ENCODE assay signal across 20 cellular contexts in the genomic region with DNA sequence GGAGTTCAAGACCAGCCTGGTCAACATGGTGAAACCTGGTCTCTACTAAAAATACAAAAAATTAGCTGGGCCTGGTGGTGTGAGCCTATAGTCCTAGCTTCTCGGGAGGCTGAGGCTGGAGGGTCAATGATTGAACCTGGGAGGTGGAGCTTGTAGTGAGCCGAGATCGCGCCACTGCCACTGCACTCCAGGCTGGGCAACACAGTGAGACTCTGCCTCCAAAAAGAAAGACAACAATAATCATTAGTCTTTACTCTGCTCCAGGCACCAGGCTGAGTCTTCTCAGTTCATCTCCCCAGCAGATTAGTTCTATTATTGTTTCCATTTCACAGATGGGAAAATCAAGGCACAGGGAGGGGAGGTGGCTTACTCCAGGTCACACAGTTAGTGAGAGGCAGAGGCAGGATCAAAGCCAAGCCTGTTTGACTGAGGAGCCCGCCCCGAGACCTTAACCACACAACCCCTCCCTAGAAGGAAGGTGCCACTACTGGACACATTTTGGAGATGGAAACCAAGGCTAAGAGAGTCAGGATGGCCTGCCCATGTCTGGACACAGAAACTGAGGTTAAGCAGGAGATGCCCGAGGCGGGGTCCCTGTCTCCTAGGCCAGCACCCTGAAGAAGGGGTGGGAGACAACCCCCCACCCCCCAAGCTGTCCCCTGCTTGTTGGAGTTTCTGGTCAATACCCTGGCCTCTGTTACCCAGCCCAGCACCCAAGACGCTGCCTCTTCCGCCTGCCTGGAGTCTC.
DNase-seq lines count a peak whose midpoint lies in the region; ATAC-seq, FAIRE-seq and TF ChIP-seq lines count a peak whose summit lies in the region.
"Had no signal": no experiment of that assay in that cellular context is flagged by ENCODE, and none has a peak within 500 bp of the region (broad histone marks: within the 10 kb centered on the region; RNA-seq: fewer than 3 reads in every experiment).

No MANE protein-coding gene starts in this region.

- peak overlapping the region; percentile 19 to 60 (median 56) for H3K27ac ChIP-seq in esophagus muscularis mucosa (replicated peaks in 1 of 4)
- peak overlapping the region; percentile 46 to 81 (median 66) for H3K27ac ChIP-seq in pancreas
- H3K27ac ChIP-seq: thoracic aorta had no signal

- H3K27me3 ChIP-seq in esophagus muscularis mucosa = peaks cover 0 to 8% (median 0%) of the 10 kb centered on the region in 4 donors
- no peaks in the 10 kb centered on the region for H3K27me3 ChIP-seq in pancreas
- H3K27me3 ChIP-seq: heart left ventricle had no signal

- no peaks in the 10 kb centered on the region for H3K9me3 Mint-ChIP-seq in natural killer cell treated with Interleukin-12 subunit alpha and Interleukin-12 subunit beta and Interleukin-15 and Interleukin-18, amount 100 ng/mL, for 72 hours
- H3K9me3 Mint-ChIP-seq in natural killer cell = no peaks in the 10 kb centered on the region
- H3K9me3 Mint-ChIP-seq: activated CD4-positive, alpha-beta memory T cell treated with anti-CD3 and anti-CD28 coated beads for 36 hours; CD4-positive, alpha-beta T cell; GM23338 had no signal

- H3K36me3 Mint-ChIP-seq in natural killer cell treated with Interleukin-12 subunit alpha and Interleukin-12 subunit beta and Interleukin-15 and Interleukin-18, amount 100 ng/mL, for 72 hours = no peaks in the 10 kb centered on the region
- H3K36me3 Mint-ChIP-seq in natural killer cell = no peaks in the 10 kb centered on the region
- H3K36me3 Mint-ChIP-seq: activated CD4-positive, alpha-beta memory T cell treated with anti-CD3 and anti-CD28 coated beads for 36 hours had no signal

- peaks cover 10 to 12% of the 10 kb centered on the region in 2 donors for H3K27me3 Mint-ChIP-seq in natural killer cell treated with Interleukin-12 subunit alpha and Interleukin-12 subunit beta and Interleukin-15 and Interleukin-18, amount 100 ng/mL, for 72 hours
- H3K27me3 Mint-ChIP-seq in natural killer cell (ENCODE audit: low read depth in 2 of 2) = peaks cover 11 to 19% of the 10 kb centered on the region in 2 donors

- no peak for FAIRE-seq in pancreas (lab: Jason Lieb, UNC)
- no peak for FAIRE-seq in frontal cortex (lab: Jason Lieb, UNC)
- FAIRE-seq: islet of Langerhans had no signal

- H3K36me3 ChIP-seq in esophagus muscularis mucosa = no peaks in the 10 kb centered on the region
- no peaks in the 10 kb centered on the region for H3K36me3 ChIP-seq in pancreas
- H3K36me3 ChIP-seq: heart left ventricle, thoracic aorta had no signal

- peak overlapping the region; percentile 24 to 85 for H3K27ac Mint-ChIP-seq in natural killer cell treated with Interleukin-12 subunit alpha and Interleukin-12 subunit beta and Interleukin-15 and Interleukin-18, amount 100 ng/mL, for 72 hours
- no peak overlapping the region for H3K27ac Mint-ChIP-seq in natural killer cell
- H3K27ac Mint-ChIP-seq: activated CD4-positive, alpha-beta memory T cell treated with anti-CD3 and anti-CD28 coated beads for 36 hours; CD4-positive, alpha-beta T cell; GM23338 had no signal

- TF ChIP-seq EP300 in esophagus muscularis mucosa (IDR thresholded peaks at IDR 0.05) = no peak

- no peak for ATAC-seq in natural killer cell treated with Interleukin-12 subunit alpha and Interleukin-12 subunit beta and Interleukin-15 and Interleukin-18, amount 100 ng/mL, for 72 hours
- ATAC-seq in natural killer cell = no peak
- no peak for ATAC-seq in pancreas
- no peak for ATAC-seq in GM18858 (IDR thresholded peaks at IDR 0.05; ENCODE audit: unreplicated experiment)

- H3K9me3 ChIP-seq in esophagus muscularis mucosa = no peaks in the 10 kb centered on the region
- no peaks in the 10 kb centered on the region for H3K9me3 ChIP-seq in pancreas
- H3K9me3 ChIP-seq: heart left ventricle, thoracic aorta had no signal

- H3K4me1 Mint-ChIP-seq in natural killer cell treated with Interleukin-12 subunit alpha and Interleukin-12 subunit beta and Interleukin-15 and Interleukin-18, amount 100 ng/mL, for 72 hours (ENCODE audit: low read depth in 2 of 2) = peaks cover 11 to 26% of the 10 kb centered on the region in 2 donors
- H3K4me1 Mint-ChIP-seq in natural killer cell = peaks cover 0 to 18% of the 10 kb centered on the region in 2 donors

- TF ChIP-seq POLR2A in esophagus muscularis mucosa (IDR thresholded peaks at IDR 0.05; ENCODE audit: low read depth) = no peak

- WGBS in esophagus muscularis mucosa = 82% methylated on average over 10 of the region's 10 CpGs
- 76 to 79% methylated on average over 10 of the region's 10 CpGs for WGBS in pancreas, 2 donors

- H3K4me1 ChIP-seq in esophagus muscularis mucosa (peaks cover 4 to 18% (median 16%) of the 10 kb centered on the region in 4 donors), pancreas (peaks cover 0 to 6% (median 6%) of the 10 kb centered on the region in 3 donors)

- H3K4me3 ChIP-seq in esophagus muscularis mucosa = no peak overlapping the region
- no peak overlapping the region for H3K4me3 ChIP-seq in pancreas
- H3K4me3 ChIP-seq: GM23338 had no signal

- no peak for DNase-seq in natural killer cell treated with Interleukin-12 subunit alpha and Interleukin-12 subunit beta and Interleukin-15 and Interleukin-18, amount 100 ng/mL, for 72 hours (ENCODE audit: low spot score)
- DNase-seq in natural killer cell (no peak), esophagus muscularis mucosa (ENCODE audit: extremely low spot score) (no peak), pancreas (no peak), frontal cortex (ENCODE audit: low spot score in 2 of 2) (no peak), activated gamma-delta T cell treated with Interleukin-2 at 50 U/mL for 16 hours (no peak)
- DNase-seq in activated CD8-positive, alpha-beta memory T cell treated with anti-CD3 and anti-CD28 coated beads, Interleukin-2, amount 50 U/mL, for 48 hours = no peak
- DNase-seq: activated CD4-positive, alpha-beta memory T cell treated with anti-CD3 and anti-CD28 coated beads for 36 hours; CD4-positive, alpha-beta T cell; MM.1S; NCI-H2029 treated with DMSO at 0.1 percent for 48 hours; NCI-H526 treated with DMSO at 0.1 percent for 48 hours; OCI-M1; retina; stimulated activated CD4-positive, alpha-beta T cell treated with anti-CD3 and anti-CD28 coated beads, Interleukin-2, amount 100 ng/mL, for 24 hours had no signal

- no peak overlapping the region for H3K4me3 Mint-ChIP-seq in natural killer cell treated with Interleukin-12 subunit alpha and Interleukin-12 subunit beta and Interleukin-15 and Interleukin-18, amount 100 ng/mL, for 72 hours
- H3K4me3 Mint-ChIP-seq in natural killer cell = no peak overlapping the region
- H3K4me3 Mint-ChIP-seq: activated CD4-positive, alpha-beta memory T cell treated with anti-CD3 and anti-CD28 coated beads for 36 hours; CD4-positive, alpha-beta T cell; GM23338 had no signal

- intact Hi-C loops in natural killer cell (cut with micrococcal nuclease) = no loop called here
- intact Hi-C loops in esophagus muscularis mucosa (cut with DNase I) = no loop called here
- intact Hi-C loops in pancreas (cut with DNase I) = no loop called here

- TF ChIP-seq CTCF in natural killer cell (IDR thresholded peaks at IDR 0.05) = no peak
- TF ChIP-seq CTCF in esophagus muscularis mucosa (IDR thresholded peaks at IDR 0.05) = no peak
- TF ChIP-seq CTCF in pancreas (IDR thresholded peaks at IDR 0.05) = no peak

Comparison
In these comparisons a context has a peak if more than half of its experiments do, and no peak if none do; other contexts are left out.
1. H3K27ac Mint-ChIP-seq: peak in natural killer cell treated with Interleukin-12 subunit alpha and Interleukin-12 subunit beta and Interleukin-15 and Interleukin-18, amount 100 ng/mL, for 72 hours (2 of 2); none in natural killer cell (0 of 2).